22 cellular contexts compared by ENCODE assay signal in the genomic region with DNA sequence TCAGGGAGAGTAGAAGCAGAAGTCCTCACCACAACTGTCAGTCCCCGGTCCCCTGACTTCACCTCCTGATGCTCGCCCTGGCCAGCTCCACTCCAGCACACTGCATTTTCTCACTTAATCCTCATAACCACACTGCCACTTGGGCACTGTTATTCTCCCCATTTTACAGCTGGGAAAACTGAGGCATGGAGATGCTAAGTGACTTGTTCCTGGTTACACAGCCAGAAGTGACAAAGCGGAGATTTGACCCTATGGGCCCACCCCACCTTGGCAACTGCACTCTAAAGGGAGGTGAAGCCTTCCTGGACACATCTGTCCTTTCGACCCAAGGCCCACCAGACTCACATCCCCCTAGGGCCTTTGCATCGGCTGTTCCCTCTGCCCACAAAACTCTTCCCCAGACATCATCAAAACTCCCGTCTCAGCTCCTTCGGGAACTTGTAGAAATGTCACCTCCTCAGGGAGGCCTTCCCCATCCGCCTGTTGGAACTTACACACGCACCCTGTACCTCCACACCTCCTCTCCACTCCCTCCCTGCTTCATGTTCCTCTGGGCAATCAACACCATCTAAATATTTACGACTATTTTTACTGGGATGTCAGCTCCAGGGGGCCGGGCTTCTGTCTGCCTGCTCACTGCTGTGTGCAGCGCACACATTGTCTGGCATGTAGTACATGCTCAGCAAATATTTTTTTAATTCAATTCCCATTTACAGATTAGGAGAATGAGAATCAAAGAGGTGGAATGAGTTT. TPM values are rescaled to one million over a fixed set of nuclear protein-coding genes. Genes with fewer than 3 reads are reported as not detected.
DNase-seq lines count a peak whose midpoint lies in the region; ATAC-seq and TF ChIP-seq lines count a peak whose summit lies in the region.
"Had no signal": no experiment of that assay in that cellular context is flagged by ENCODE, and none has a peak within 500 bp of the region (broad histone marks: within the 10 kb centered on the region; RNA-seq: fewer than 3 reads in every experiment).

No MANE protein-coding gene starts in this region.

- H3K27ac Mint-ChIP-seq in neural crest cell (ENCODE audit: unreplicated experiment): peak overlapping the region; percentile 55
- H3K27ac Mint-ChIP-seq: IgD-negative memory B cell had no signal

- TF ChIP-seq CTCF in left ventricle myocardium inferior (IDR thresholded peaks at IDR 0.05; ENCODE audit: borderline replicate concordance) (no peak), neural crest cell (conservative IDR thresholded peaks at IDR 0.05) (no peak), ascending aorta (IDR thresholded peaks at IDR 0.05) (no peak)

- peaks cover 4% of the 10 kb centered on the region for H3K27me3 Mint-ChIP-seq in neural crest cell (ENCODE audit: low read depth)

- H3K9me3 Mint-ChIP-seq in neural crest cell: no peaks in the 10 kb centered on the region

- H3K27ac ChIP-seq in left ventricle myocardium inferior (replicated peaks) (peak overlapping the region; percentile 91), ascending aorta (no peak overlapping the region)
- H3K27ac ChIP-seq: A549, C4-2B, Peyer's patch had no signal

- H3K9me3 ChIP-seq in left ventricle myocardium inferior (replicated peaks): no peaks in the 10 kb centered on the region
- no peaks in the 10 kb centered on the region for H3K9me3 ChIP-seq in ascending aorta
- H3K9me3 ChIP-seq: A549, Peyer's patch had no signal

- no peaks in the 10 kb centered on the region for H3K27me3 ChIP-seq in left ventricle myocardium inferior (ENCODE audit: low read depth)
- H3K27me3 ChIP-seq in ascending aorta: no peaks in the 10 kb centered on the region
- H3K27me3 ChIP-seq: Peyer's patch had no signal

- ATAC-seq in left cardiac atrium (no peak), GM18873 (IDR thresholded peaks at IDR 0.05; ENCODE audit: low FRiP score, unreplicated experiment) (no peak)
- ATAC-seq: GM12878 had no signal

- DNase-seq in left cardiac atrium (peak; percentile 8), cardiac septum (ENCODE audit: low spot score) (no peak), left ventricle myocardium inferior (no peak), neural crest cell (ENCODE audit: low read depth, low spot score) (no peak), ascending aorta (ENCODE audit: low spot score in 2 of 2) (no peak), NOMO-1 treated with DMSO at 0.1 percent for 48 hours (lab: John Stamatoyannopoulos, UW; ENCODE audit: unreplicated experiment) (no peak), T-helper 2 cell (no peak)
- DNase-seq: DND-41, NCI-H1105, NCI-H1694, NCI-H2107, NCI-H2227 treated with DMSO at 0.1 percent for 48 hours, NCI-H524, Peyer's patch, SHP77 had no signal

- H3K4me3 ChIP-seq in left ventricle myocardium inferior: peak overlapping the region; percentile 71
- no peak overlapping the region for H3K4me3 ChIP-seq in ascending aorta
- H3K4me3 ChIP-seq: A549, GM12878, Peyer's patch had no signal

- H3K36me3 Mint-ChIP-seq in neural crest cell (ENCODE audit: low read depth): no peaks in the 10 kb centered on the region
- H3K36me3 Mint-ChIP-seq: IgD-negative memory B cell had no signal

- H3K4me1 ChIP-seq in left ventricle myocardium inferior (peaks cover 88% of the 10 kb centered on the region), ascending aorta (no peaks in the 10 kb centered on the region)
- H3K4me1 ChIP-seq: A549 had no signal

- no peak overlapping the region for H3K4me3 Mint-ChIP-seq in neural crest cell
- H3K4me3 Mint-ChIP-seq: IgD-negative memory B cell had no signal

- intact Hi-C loops in left cardiac atrium (cut with DNase I): no loop called here
- intact Hi-C loops in cardiac septum (cut with DNase I): no loop called here
- intact Hi-C loops in left ventricle myocardium inferior (cut with micrococcal nuclease): no loop called here
- intact Hi-C loops in ascending aorta (cut with DNase I): no loop called here

- H3K36me3 ChIP-seq in left ventricle myocardium inferior (no peaks in the 10 kb centered on the region), ascending aorta (no peaks in the 10 kb centered on the region)
- H3K36me3 ChIP-seq: Peyer's patch had no signal

- H3K4me1 Mint-ChIP-seq in neural crest cell: peaks cover 48% of the 10 kb centered on the region

RNA-seq across cellular contexts. Expression of a gene that starts 3.1 kb away (rescaled TPM):
- total RNA-seq in left cardiac atrium (10 to 100 TPM; 18.2 to 19.8 TPM), cardiac septum (67.8 TPM), left ventricle myocardium inferior (59.1 TPM), neural crest cell (3.2 and 3.6 TPM in 2 replicates), ascending aorta (0.21 TPM)
- total RNA-seq: GM12878, HT1080, LHCN-M2 had no signal
